20 cellular contexts compared by ENCODE assay signal in genomic region chr16:2166263-2167080, GRCh38. TPM values are rescaled to one million over a fixed set of nuclear protein-coding genes. Genes with fewer than 3 reads are reported as not detected.
DNase-seq lines count a peak whose midpoint lies in the region; ATAC-seq, FAIRE-seq and TF ChIP-seq lines count a peak whose summit lies in the region.
"Had no signal": no experiment of that assay in that cellular context is flagged by ENCODE, and none has a peak within 500 bp of the region (broad histone marks: within the 10 kb centered on the region; RNA-seq: fewer than 3 reads in every experiment).

No MANE protein-coding gene starts in this region.

- H3K36me3 Mint-ChIP-seq in activated naive CD4-positive, alpha-beta T cell treated with anti-CD3 and anti-CD28 coated beads, Interleukin-2, amount 10 ng/mL, durations not matched to agents 7 days and 5 days = peaks cover 21% of the 10 kb centered on the region
- peaks cover 0 to 19% of the 10 kb centered on the region in 2 donors for H3K36me3 Mint-ChIP-seq in activated naive CD4-positive, alpha-beta T cell treated with anti-CD3 and anti-CD28 coated beads, Interleukin-2, amount 50 U/mL, for 72 hours
- H3K36me3 Mint-ChIP-seq in endothelial cell (ENCODE audit: low read depth, unreplicated experiment) = peaks cover 7% of the 10 kb centered on the region
- peaks cover 8% of the 10 kb centered on the region for H3K36me3 Mint-ChIP-seq in stimulated activated effector memory CD8-positive, alpha-beta T cell treated with anti-CD3 and anti-CD28 coated beads, Interleukin-12 subunit alpha, Interleukin-12 subunit beta, amount 100 ng/mL, for 72 hours

- H3K9me3 Mint-ChIP-seq in activated naive CD4-positive, alpha-beta T cell treated with anti-CD3 and anti-CD28 coated beads, Interleukin-2, amount 10 ng/mL, durations not matched to agents 7 days and 5 days = peaks cover 10% of the 10 kb centered on the region
- H3K9me3 Mint-ChIP-seq in activated naive CD4-positive, alpha-beta T cell treated with anti-CD3 and anti-CD28 coated beads, Interleukin-2, amount 50 U/mL, for 72 hours = no peaks in the 10 kb centered on the region
- no peaks in the 10 kb centered on the region for H3K9me3 Mint-ChIP-seq in endothelial cell (ENCODE audit: unreplicated experiment)
- no peaks in the 10 kb centered on the region for H3K9me3 Mint-ChIP-seq in stimulated activated effector memory CD8-positive, alpha-beta T cell treated with anti-CD3 and anti-CD28 coated beads, Interleukin-12 subunit alpha, Interleukin-12 subunit beta, amount 100 ng/mL, for 72 hours

- peak overlapping the region; percentile 77 for H3K27ac Mint-ChIP-seq in activated naive CD4-positive, alpha-beta T cell treated with anti-CD3 and anti-CD28 coated beads, Interleukin-2, amount 10 ng/mL, durations not matched to agents 7 days and 5 days
- peak overlapping the region in 1 of 2 donors; percentile 87 for H3K27ac Mint-ChIP-seq in activated naive CD4-positive, alpha-beta T cell treated with anti-CD3 and anti-CD28 coated beads, Interleukin-2, amount 50 U/mL, for 72 hours
- peak overlapping the region; percentile 67 for H3K27ac Mint-ChIP-seq in endothelial cell (ENCODE audit: unreplicated experiment)
- peak overlapping the region; percentile 72 for H3K27ac Mint-ChIP-seq in stimulated activated effector memory CD8-positive, alpha-beta T cell treated with anti-CD3 and anti-CD28 coated beads, Interleukin-12 subunit alpha, Interleukin-12 subunit beta, amount 100 ng/mL, for 72 hours

- no peak overlapping the region for H3K4me3 Mint-ChIP-seq in activated naive CD4-positive, alpha-beta T cell treated with anti-CD3 and anti-CD28 coated beads, Interleukin-2, amount 10 ng/mL, durations not matched to agents 7 days and 5 days
- H3K4me3 Mint-ChIP-seq in endothelial cell (ENCODE audit: unreplicated experiment) = peak overlapping the region; percentile 65
- H3K4me3 Mint-ChIP-seq in stimulated activated effector memory CD8-positive, alpha-beta T cell treated with anti-CD3 and anti-CD28 coated beads, Interleukin-12 subunit alpha, Interleukin-12 subunit beta, amount 100 ng/mL, for 72 hours = no peak overlapping the region

- no peaks in the 10 kb centered on the region for H3K27me3 Mint-ChIP-seq in activated naive CD4-positive, alpha-beta T cell treated with anti-CD3 and anti-CD28 coated beads, Interleukin-2, amount 10 ng/mL, durations not matched to agents 7 days and 5 days
- H3K27me3 Mint-ChIP-seq in endothelial cell (ENCODE audit: unreplicated experiment) = no peaks in the 10 kb centered on the region

- peak; percentile 13 for FAIRE-seq in HTR-8/SVneo (lab: Jason Lieb, UNC)
- FAIRE-seq: A549, D721Med had no signal

- no peak for TF ChIP-seq CTCF in endothelial cell (IDR thresholded peaks at IDR 0.05; ENCODE audit: unreplicated experiment)

- no peak for ATAC-seq in activated naive CD4-positive, alpha-beta T cell treated with anti-CD3 and anti-CD28 coated beads, Interleukin-2, amount 50 U/mL, for 72 hours
- no peak for ATAC-seq in stimulated activated effector memory CD8-positive, alpha-beta T cell treated with anti-CD3 and anti-CD28 coated beads, Interleukin-12 subunit alpha, Interleukin-12 subunit beta, amount 100 ng/mL, for 72 hours
- ATAC-seq: A549, PC-3 had no signal

- no peaks in the 10 kb centered on the region for H3K4me1 Mint-ChIP-seq in activated naive CD4-positive, alpha-beta T cell treated with anti-CD3 and anti-CD28 coated beads, Interleukin-2, amount 10 ng/mL, durations not matched to agents 7 days and 5 days
- H3K4me1 Mint-ChIP-seq in endothelial cell (ENCODE audit: unreplicated experiment) = peaks cover 13% of the 10 kb centered on the region
- H3K4me1 Mint-ChIP-seq in stimulated activated effector memory CD8-positive, alpha-beta T cell treated with anti-CD3 and anti-CD28 coated beads, Interleukin-12 subunit alpha, Interleukin-12 subunit beta, amount 100 ng/mL, for 72 hours = peaks cover 6% of the 10 kb centered on the region

- DNase-seq in activated naive CD4-positive, alpha-beta T cell treated with anti-CD3 and anti-CD28 coated beads, Interleukin-2, amount 10 ng/mL, durations not matched to agents 7 days and 5 days = no peak
- DNase-seq in activated naive CD4-positive, alpha-beta T cell treated with anti-CD3 and anti-CD28 coated beads, Interleukin-2, amount 50 U/mL, for 72 hours (ENCODE audit: low spot score in 2 of 2) = no peak
- DNase-seq in HTR-8/SVneo (ENCODE audit: insufficient read length, low spot score) (no peak), endothelial cell (ENCODE audit: low spot score) (no peak), head of caudate nucleus (no peak), NCI-H1694 (lab: John Stamatoyannopoulos, UW) (no peak), NCI-H2196 treated with DMSO at 0.1 percent for 48 hours (lab: John Stamatoyannopoulos, UW; ENCODE audit: unreplicated experiment) (no peak)
- DNase-seq in stimulated activated effector memory CD8-positive, alpha-beta T cell treated with anti-CD3 and anti-CD28 coated beads, Interleukin-12 subunit alpha, Interleukin-12 subunit beta, amount 100 ng/mL, for 72 hours (ENCODE audit: low spot score in 2 of 2) = no peak
- DNase-seq: DMS79, IMR-90, Karpas-422, MM.1S, NCI-H1092 treated with DMSO at 0.1 percent for 48 hours, NCI-H1694 treated with DMSO at 0.1 percent for 48 hours, NCI-H226, NCI-H524, NCI-H82, PC-3 had no signal

- intact Hi-C loops in head of caudate nucleus (cut with DNase I) = no loop called here

- CTCF ChIA-PET in activated naive CD4-positive, alpha-beta T cell treated with anti-CD3 and anti-CD28 coated beads, Interleukin-2, amount 10 ng/mL, durations not matched to agents 7 days and 5 days (lab: Charles Lee) = interaction anchor here (0.6 kb wide), 1 partner anchor 26 kb away, joined by 3 read pairs; no protein-coding TSS in a partner anchor

RNA-seq across cellular contexts. Expression of gene TRAF7, which starts 10.9 kb away (rescaled TPM):
- 10 to 100 TPM; 67.7 to 92.0 TPM for total RNA-seq in activated naive CD4-positive, alpha-beta T cell treated with anti-CD3 and anti-CD28 coated beads, Interleukin-2, amount 50 U/mL, for 72 hours
- 190 TPM for total RNA-seq in endothelial cell (ENCODE audit: unreplicated experiment)

RNA-seq across cellular contexts. Expression of gene RAB26, which starts 18.0 kb away (rescaled TPM):
- under 1 TPM in 1 of 2 donors, not detected in 1; 0.80 TPM for total RNA-seq in activated naive CD4-positive, alpha-beta T cell treated with anti-CD3 and anti-CD28 coated beads, Interleukin-2, amount 50 U/mL, for 72 hours
- total RNA-seq in endothelial cell (ENCODE audit: unreplicated experiment) = 1.9 TPM

RNA-seq across cellular contexts. Expression of gene CASKIN1, which starts 29.9 kb away (rescaled TPM):
- 10 to 100 TPM in 1 of 2 donors, under 1 TPM in 1; 0.77 to 11.3 TPM for total RNA-seq in activated naive CD4-positive, alpha-beta T cell treated with anti-CD3 and anti-CD28 coated beads, Interleukin-2, amount 50 U/mL, for 72 hours
- total RNA-seq in endothelial cell (ENCODE audit: unreplicated experiment) = 2.4 TPM
- total RNA-seq: IMR-90 had no signal

RNA-seq across cellular contexts. Expression of gene PKD1, which starts 30.8 kb away (rescaled TPM):
- 10 to 100 TPM; 77.0 to 87.6 TPM for total RNA-seq in activated naive CD4-positive, alpha-beta T cell treated with anti-CD3 and anti-CD28 coated beads, Interleukin-2, amount 50 U/mL, for 72 hours
- total RNA-seq in endothelial cell (ENCODE audit: unreplicated experiment) = 70.0 TPM

RNA-seq across cellular contexts. Expression of gene MLST8, which starts 38.8 kb away (rescaled TPM):
- total RNA-seq in activated naive CD4-positive, alpha-beta T cell treated with anti-CD3 and anti-CD28 coated beads, Interleukin-2, amount 50 U/mL, for 72 hours = 10 to 100 TPM; 49.5 to 52.2 TPM
- total RNA-seq in endothelial cell (ENCODE audit: unreplicated experiment) = 35.4 TPM
